In genomic region chr17:58242171-58242784, GRCh38 we compare ENCODE assay signal across 23 cellular contexts. TPM values are rescaled to one million over a fixed set of nuclear protein-coding genes. Genes with fewer than 3 reads are reported as not detected.
A peak's percentile ranks its signal among the peaks of the same experiment; 100 is the strongest.
DNase-seq lines count a peak whose midpoint lies in the region; ATAC-seq and TF ChIP-seq lines count a peak whose summit lies in the region.
"Had no signal": no experiment of that assay in that cellular context is flagged by ENCODE, and none has a peak within 500 bp of the region (broad histone marks: within the 10 kb centered on the region; RNA-seq: fewer than 3 reads in every experiment).

No MANE protein-coding gene starts in this region.

- DNase-seq in NCI-H82 (lab: John Stamatoyannopoulos, UW) (peak; percentile 62), NCI-H82 treated with DMSO at 0.1 percent for 48 hours (lab: John Stamatoyannopoulos, UW; ENCODE audit: unreplicated experiment) (no peak), A172 (ENCODE audit: low spot score) (peak; percentile 19), MG63 (peak; percentile 55), esophagus muscularis mucosa (ENCODE audit: extremely low spot score) (peak; percentile 64), upper lobe of right lung (no peak), endothelial cell (ENCODE audit: low spot score) (no peak)
- DNase-seq: CD4-positive, CD25-positive, alpha-beta regulatory T cell; DMS79 treated with DMSO at 0.1 percent for 48 hours; naive thymus-derived CD4-positive, alpha-beta T cell; NCI-H1105; NCI-H2227 treated with DMSO at 0.1 percent for 48 hours; OCI-M1; posterior cingulate gyrus; T1000; uterus had no signal

- ATAC-seq in upper lobe of right lung (no peak), GM18520 (IDR thresholded peaks at IDR 0.05; ENCODE audit: unreplicated experiment) (no peak)
- ATAC-seq: gastroesophageal sphincter; naive thymus-derived CD4-positive, alpha-beta T cell had no signal

- H3K4me3 ChIP-seq in MG63 = no peak overlapping the region
- no peak overlapping the region for H3K4me3 ChIP-seq in esophagus muscularis mucosa
- H3K4me3 ChIP-seq in upper lobe of right lung = no peak overlapping the region
- H3K4me3 ChIP-seq: ascending aorta, gastroesophageal sphincter, lung, skin epidermis, uterus had no signal

- TF ChIP-seq CTCF in esophagus muscularis mucosa (IDR thresholded peaks at IDR 0.05) = no peak
- no peak for TF ChIP-seq CTCF in upper lobe of right lung (IDR thresholded peaks at IDR 0.05)
- no peak for TF ChIP-seq CTCF in endothelial cell (IDR thresholded peaks at IDR 0.05; ENCODE audit: unreplicated experiment)

- no peaks in the 10 kb centered on the region for H3K36me3 ChIP-seq in MG63
- H3K36me3 ChIP-seq in esophagus muscularis mucosa = no peaks in the 10 kb centered on the region
- no peaks in the 10 kb centered on the region for H3K36me3 ChIP-seq in upper lobe of right lung
- H3K36me3 ChIP-seq: ascending aorta, gastroesophageal sphincter, uterus had no signal

- H3K9me3 ChIP-seq in MG63 (no peaks in the 10 kb centered on the region), esophagus muscularis mucosa (no peaks in the 10 kb centered on the region), upper lobe of right lung (no peaks in the 10 kb centered on the region)
- H3K9me3 ChIP-seq: ascending aorta, gastroesophageal sphincter, uterus had no signal

- WGBS in esophagus muscularis mucosa = 10% methylated on average over 4 of the region's 4 CpGs

- intact Hi-C loops in esophagus muscularis mucosa (cut with DNase I) = no loop called here
- intact Hi-C loops in upper lobe of right lung (cut with DNase I) = no loop called here

- H3K4me1 Mint-ChIP-seq in endothelial cell (ENCODE audit: unreplicated experiment) = peaks cover 6% of the 10 kb centered on the region
- H3K4me1 Mint-ChIP-seq: CD4-positive, CD25-positive, alpha-beta regulatory T cell had no signal

- H3K27me3 ChIP-seq in MG63 (peaks cover 34% of the 10 kb centered on the region), esophagus muscularis mucosa (peaks cover 0 to 71% (median 0%) of the 10 kb centered on the region in 4 donors), upper lobe of right lung (peaks cover 21% of the 10 kb centered on the region)
- H3K27me3 ChIP-seq: ascending aorta, uterus had no signal

- H3K27ac Mint-ChIP-seq in endothelial cell (ENCODE audit: unreplicated experiment) = no peak overlapping the region
- H3K27ac Mint-ChIP-seq: CD4-positive, CD25-positive, alpha-beta regulatory T cell; naive thymus-derived CD4-positive, alpha-beta T cell had no signal

- no peak for TF ChIP-seq EP300 in esophagus muscularis mucosa (IDR thresholded peaks at IDR 0.05)

- no peaks in the 10 kb centered on the region for H3K9me3 Mint-ChIP-seq in endothelial cell (ENCODE audit: unreplicated experiment)
- H3K9me3 Mint-ChIP-seq: CD4-positive, CD25-positive, alpha-beta regulatory T cell; naive thymus-derived CD4-positive, alpha-beta T cell had no signal

- H3K4me1 ChIP-seq in esophagus muscularis mucosa (no peaks in the 10 kb centered on the region), upper lobe of right lung (no peaks in the 10 kb centered on the region)
- H3K4me1 ChIP-seq: ascending aorta, gastroesophageal sphincter, uterus had no signal

- no peak overlapping the region for H3K4me3 Mint-ChIP-seq in endothelial cell (ENCODE audit: unreplicated experiment)
- H3K4me3 Mint-ChIP-seq: CD4-positive, CD25-positive, alpha-beta regulatory T cell; naive thymus-derived CD4-positive, alpha-beta T cell had no signal

- no peak for TF ChIP-seq POLR2A in esophagus muscularis mucosa (IDR thresholded peaks at IDR 0.05; ENCODE audit: low read depth)

- no peaks in the 10 kb centered on the region for H3K36me3 Mint-ChIP-seq in endothelial cell (ENCODE audit: low read depth, unreplicated experiment)
- H3K36me3 Mint-ChIP-seq: CD4-positive, CD25-positive, alpha-beta regulatory T cell; naive thymus-derived CD4-positive, alpha-beta T cell had no signal

- no peak overlapping the region for H3K27ac ChIP-seq in esophagus muscularis mucosa (replicated peaks in 1 of 4)
- H3K27ac ChIP-seq in upper lobe of right lung = no peak overlapping the region
- H3K27ac ChIP-seq: ascending aorta, epithelial cell of prostate, gastroesophageal sphincter, skin epidermis, uterus had no signal

- peaks cover 6% of the 10 kb centered on the region for H3K27me3 Mint-ChIP-seq in endothelial cell (ENCODE audit: unreplicated experiment)

RNA-seq across cellular contexts. Expression of gene LPO, which starts 3.9 kb away (rescaled TPM):
- not detected in 2 replicates for total RNA-seq in A172 (2014; rRNA removed; shearing (Covaris generic))
- total RNA-seq in MG63 (2014; rRNA removed; shearing (Covaris generic); ENCODE audit: low replicate concordance) = not detected in 2 replicates
- total RNA-seq in esophagus muscularis mucosa (not detected), upper lobe of right lung (not detected), endothelial cell (ENCODE audit: unreplicated experiment) (0.31 TPM)
- total RNA-seq: ascending aorta, SK-MEL-5, uterus had no signal

RNA-seq across cellular contexts. Expression of gene MKS1, which starts 23.2 kb away (rescaled TPM):
- total RNA-seq in A172 (2014; rRNA removed; shearing (Covaris generic)) = 10.3 and 16.1 TPM in 2 replicates
- 16.8 and 27.4 TPM in 2 replicates for total RNA-seq in MG63 (2014; rRNA removed; shearing (Covaris generic); ENCODE audit: low replicate concordance)
- total RNA-seq in esophagus muscularis mucosa = 10 to 100 TPM in 1 of 4 donors, 1 to 10 TPM in 3; 6.2 to 12.5 (median 6.9) TPM
- 15.9 TPM for total RNA-seq in upper lobe of right lung
- total RNA-seq in endothelial cell (ENCODE audit: unreplicated experiment) = 27.8 TPM

RNA-seq across cellular contexts. Expression of gene MPO, which starts 38.5 kb away (rescaled TPM):
- not detected in 2 replicates for total RNA-seq in A172 (2014; rRNA removed; shearing (Covaris generic))
- not detected in 2 replicates for total RNA-seq in MG63 (2014; rRNA removed; shearing (Covaris generic); ENCODE audit: low replicate concordance)
- under 1 TPM in 2 of 4 donors, not detected in 2; 0.23 to 0.66 TPM for total RNA-seq in esophagus muscularis mucosa
- total RNA-seq in upper lobe of right lung = 0.35 TPM
- total RNA-seq in endothelial cell (ENCODE audit: unreplicated experiment) = not detected
- total RNA-seq: CD4-positive, CD25-positive, alpha-beta regulatory T cell; SK-MEL-5 had no signal

RNA-seq across cellular contexts. Expression of gene EPX, which starts 49.8 kb away (rescaled TPM):
- total RNA-seq in A172 (2014; rRNA removed; shearing (Covaris generic)) = not detected in 2 replicates
- not detected in 2 replicates for total RNA-seq in MG63 (2014; rRNA removed; shearing (Covaris generic); ENCODE audit: low replicate concordance)
- total RNA-seq in esophagus muscularis mucosa = not detected
- not detected for total RNA-seq in upper lobe of right lung
- total RNA-seq in endothelial cell (ENCODE audit: unreplicated experiment) = not detected
- total RNA-seq: ascending aorta; CD4-positive, CD25-positive, alpha-beta regulatory T cell; gastroesophageal sphincter; naive thymus-derived CD4-positive, alpha-beta T cell; SK-MEL-5; uterus had no signal

Comparison
In these comparisons a context has a peak if more than half of its experiments do, and no peak if none do; other contexts are left out.
1. DNase-seq: peak in NCI-H82 (single experiment), A172 (single experiment), MG63 (single experiment) and esophagus muscularis mucosa (single experiment); none in NCI-H82 treated with DMSO at 0.1 percent for 48 hours (single experiment), upper lobe of right lung (single experiment) and endothelial cell (single experiment).